Comparison of ENCODE assay signal across 6 cellular contexts in the genomic region with DNA sequence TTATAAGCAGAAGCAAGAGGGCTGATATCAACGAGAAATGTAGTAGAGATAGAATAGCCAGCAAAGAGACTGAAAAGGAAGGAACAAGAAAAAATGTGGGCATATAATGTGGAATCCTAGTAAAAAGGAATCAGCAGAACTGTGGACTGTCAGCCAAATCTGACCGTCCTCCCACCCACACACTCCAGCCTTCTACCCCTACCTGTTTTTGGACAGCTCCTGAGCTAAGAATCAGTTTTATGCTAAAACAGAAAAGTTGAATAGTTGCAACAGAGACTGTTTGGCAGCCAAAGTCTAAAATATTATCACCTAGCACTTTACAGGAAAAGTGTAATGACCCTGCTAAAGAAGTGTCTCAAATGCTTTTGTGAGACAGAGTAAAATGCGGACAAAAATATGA.
"Had no signal": no experiment of that assay in that cellular context is flagged by ENCODE, and none has a peak within 500 bp of the region (broad histone marks: within the 10 kb centered on the region; RNA-seq: fewer than 3 reads in every experiment).

No MANE protein-coding gene starts in this region.

- H3K27ac ChIP-seq: HL-60 had no signal

- ATAC-seq: K562 had no signal

- DNase-seq: IMR-90, KBM-7, KG1 had no signal

- H3K4me3 ChIP-seq: K562 had no signal

- FAIRE-seq: HTR-8/SVneo, K562 had no signal
